8 cellular contexts compared by ENCODE assay signal in the genomic region with DNA sequence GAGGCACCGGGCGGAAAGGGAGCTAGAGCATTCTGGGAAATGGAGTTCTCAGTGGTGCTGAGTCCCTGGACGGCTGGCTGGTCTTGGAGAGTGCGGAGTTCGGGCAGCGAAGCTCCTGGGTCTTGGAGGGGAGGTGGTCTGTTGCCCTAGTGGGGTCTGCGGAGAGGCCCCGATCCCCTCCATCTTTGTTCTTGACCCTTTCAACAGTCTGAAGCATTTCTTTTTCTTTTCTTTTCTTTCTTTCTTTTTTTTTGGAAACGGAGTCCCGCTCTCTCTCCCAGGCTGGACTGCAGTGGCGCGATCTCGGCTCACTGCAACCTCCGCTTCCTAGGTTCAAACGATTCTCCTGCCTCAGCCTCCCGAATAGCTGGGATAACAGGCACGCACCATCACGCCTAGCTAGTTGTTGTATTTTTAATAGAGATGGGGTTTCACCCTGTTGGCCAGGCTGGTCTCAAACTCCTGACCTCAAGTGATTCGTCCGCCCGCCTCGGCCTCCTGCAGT. TPM values are rescaled to one million over a fixed set of nuclear protein-coding genes. Genes with fewer than 3 reads are reported as not detected.
DNase-seq lines count a peak whose midpoint lies in the region; ATAC-seq and TF ChIP-seq lines count a peak whose summit lies in the region.

No MANE protein-coding gene starts in this region.

- H3K79me1 ChIP-seq in H9 (ENCODE audit: insufficient read depth, low read depth, low read length, poor library complexity, severe bottlenecking), result peaks cover 3% of the 10 kb centered on the region

- H3K36me3 Mint-ChIP-seq in H9 (ENCODE audit: insufficient read depth in 1 of 3, low read depth in 3 of 3), result peaks cover 11 to 26% (median 18%) of the 10 kb centered on the region in 3 experiments; a peak in 6 of 7 replicates
- peaks cover 12% of the 10 kb centered on the region for H3K36me3 Mint-ChIP-seq in activated CD4-positive, alpha-beta memory T cell treated with anti-CD3 and anti-CD28 coated beads for 36 hours

- no peak overlapping the region for H4K91ac ChIP-seq in H9 (ENCODE audit: insufficient read length, low read depth, low read length)

- peaks cover 8% of the 10 kb centered on the region; the same call in 1 of the 2 replicates for H3K79me2 ChIP-seq in H9 (ENCODE audit: insufficient read depth, low read length)

- H3K4me1 ChIP-seq in H9 (ENCODE audit: insufficient read depth, low read length) (peaks cover 5% of the 10 kb centered on the region; the same call in 1 of the 2 replicates), iPS DF 6.9 (ENCODE audit: control insufficient read depth, insufficient read depth, low read length) (no peaks in the 10 kb centered on the region)

- POLR2A ChIA-PET in activated CD4-positive, alpha-beta memory T cell treated with anti-CD3 and anti-CD28 coated beads for 36 hours (lab: Charles Lee), result interaction anchor here (0.6 to 2.8 kb wide), 9 partner anchors 13 to 153 kb away, joined by 3 to 16 read pairs (median 3); partner anchors contain the start of genes DMWD, IRF2BP1 and MYPOP

- H4K20me1 ChIP-seq in H9 (ENCODE audit: control insufficient read depth, insufficient read depth, insufficient read length), result no peaks in the 10 kb centered on the region

- no peak overlapping the region for H3K14ac ChIP-seq in H9 (ENCODE audit: insufficient read depth, low read length)

- H3K9ac ChIP-seq in H9 (ENCODE audit: extremely low read depth, insufficient read length, low read length), result no peak overlapping the region

- H3K27me3 ChIP-seq in H9 (ENCODE audit: insufficient read depth, low read length) (no peaks in the 10 kb centered on the region), iPS DF 6.9 (ENCODE audit: control insufficient read depth, insufficient read depth, low read length) (no peaks in the 10 kb centered on the region)

- WGBS in H9 (ENCODE audit: extremely low coverage, insufficient read length, low lambda C conversion rate), result no CpG with 5 or more reads among the region's 22 CpGs
- no CpG with 5 or more reads among the region's 22 CpGs for WGBS in iPS DF 6.9 (ENCODE audit: insufficient coverage, insufficient read length)

- no peak overlapping the region for H2BK120ac ChIP-seq in H9 (ENCODE audit: low read depth, low read length, poor library complexity, severe bottlenecking)

- no peaks in the 10 kb centered on the region; a peak in 1 of 5 replicates for H3K9me3 Mint-ChIP-seq in H9
- no peaks in the 10 kb centered on the region for H3K9me3 Mint-ChIP-seq in activated CD4-positive, alpha-beta memory T cell treated with anti-CD3 and anti-CD28 coated beads for 36 hours

- no peak overlapping the region for H2BK15ac ChIP-seq in H9 (ENCODE audit: low read depth, low read length)

- H3K23ac ChIP-seq in H9 (ENCODE audit: insufficient read length, low read depth, low read length), result no peak overlapping the region

- peaks cover 18% of the 10 kb centered on the region for H3K23me2 ChIP-seq in H9 (ENCODE audit: insufficient read length, low read depth, low read length, poor library complexity, severe bottlenecking)

- no peak overlapping the region for H3K18ac ChIP-seq in H9 (ENCODE audit: insufficient read length, low read depth, low read length)

- H3K27ac Mint-ChIP-seq in H9, result peak overlapping the region in 2 of 3 experiments; percentile 38 to 99; a peak in 2 of 7 replicates
- peak overlapping the region; percentile 93 for H3K27ac Mint-ChIP-seq in activated CD4-positive, alpha-beta memory T cell treated with anti-CD3 and anti-CD28 coated beads for 36 hours

- no peak overlapping the region for H2BK12ac ChIP-seq in H9 (ENCODE audit: insufficient read length, low read depth, low read length)

- H3K27ac ChIP-seq in H9 (ENCODE audit: insufficient read length, low read depth, low read length) (no peak overlapping the region), iPS DF 6.9 (ENCODE audit: low read length) (no peak overlapping the region), skin epidermis (peak overlapping the region in 2 of 21 experiments; percentile 94 to 95)

- no peaks in the 10 kb centered on the region; the same call in 1 of the 2 replicates for H3K27me3 Mint-ChIP-seq in H9 (ENCODE audit: low read depth)
- peaks cover 20% of the 10 kb centered on the region for H3K27me3 Mint-ChIP-seq in activated CD4-positive, alpha-beta memory T cell treated with anti-CD3 and anti-CD28 coated beads for 36 hours

- no peak overlapping the region for H2BK5ac ChIP-seq in H9 (ENCODE audit: insufficient read length, low read length)

- no peak overlapping the region for H3K4ac ChIP-seq in H9 (ENCODE audit: low read depth, low read length)

- H2AK5ac ChIP-seq in H9 (ENCODE audit: insufficient read length, low read length), result no peak overlapping the region

- no peak overlapping the region for H4K5ac ChIP-seq in H9 (ENCODE audit: insufficient read length, low read depth, low read length)

- no peak overlapping the region for H4K8ac ChIP-seq in H9 (replicated peaks; ENCODE audit: insufficient read length, low read depth, low read length)

- CTCF ChIA-PET in activated CD4-positive, alpha-beta memory T cell treated with anti-CD3 and anti-CD28 coated beads for 36 hours (lab: Charles Lee), result interaction anchor here (0.8 to 4.0 kb wide), 21 partner anchors 10 to 424 kb away, joined by 3 to 106 read pairs (median 4); partner anchors contain the start of genes CCDC61, FBXO46, IRF2BP1 and MYPOP

- H3T11ph ChIP-seq in H9 (ENCODE audit: low read length), result no peak overlapping the region

- peak overlapping the region; percentile 97 to 100 for H3K4me3 Mint-ChIP-seq in H9
- H3K4me3 Mint-ChIP-seq in activated CD4-positive, alpha-beta memory T cell treated with anti-CD3 and anti-CD28 coated beads for 36 hours, result peak overlapping the region; percentile 94

- intact Hi-C loops in activated CD4-positive, alpha-beta memory T cell treated with anti-CD3 and anti-CD28 coated beads for 36 hours (cut with micrococcal nuclease), result loop anchor here (1.0 to 10.0 kb wide), 11 partner anchors 13 to 366 kb away; partner anchors contain the start of genes CCDC61, DMWD, IRF2BP1 and MYPOP

- H3K9me3 ChIP-seq in H9 (ENCODE audit: control insufficient read depth, low read depth, low read length), result no peaks in the 10 kb centered on the region
- H3K9me3 ChIP-seq in iPS DF 6.9 (ENCODE audit: control insufficient read depth, insufficient read depth, low read length), result no peaks in the 10 kb centered on the region

- H3K4me3 ChIP-seq in iPS DF 6.9 (ENCODE audit: low read length) (peak overlapping the region; percentile 78; the same call in 1 of the 2 replicates), skin epidermis (peak overlapping the region; percentile 67 to 97 (median 92))

- ATAC-seq in GM18861 (IDR thresholded peaks at IDR 0.05; ENCODE audit: unreplicated experiment), result no peak

- no peak for DNase-seq in H9
- DNase-seq in activated CD4-positive, alpha-beta memory T cell treated with anti-CD3 and anti-CD28 coated beads for 36 hours, result peak; percentile 12
- DNase-seq in iPS DF 6.9 (ENCODE audit: low read depth, low spot score), result no peak
- DNase-seq in stimulated activated CD4-positive, alpha-beta T cell treated with anti-CD3 and anti-CD28 coated beads, Interleukin-15, amount 100 ng/mL, for 24 hours, result no peak
- no peak for DNase-seq in NCI-H69 (lab: John Stamatoyannopoulos, UW)
- no peak for DNase-seq in T-helper 9 cell

- H3K4me1 Mint-ChIP-seq in H9, result peaks cover 36 to 52% of the 10 kb centered on the region in 2 experiments
- H3K4me1 Mint-ChIP-seq in activated CD4-positive, alpha-beta memory T cell treated with anti-CD3 and anti-CD28 coated beads for 36 hours (ENCODE audit: low read depth), result peaks cover 19% of the 10 kb centered on the region

- H2AFZ ChIP-seq in H9 (ENCODE audit: low read length), result no peak overlapping the region

- H3K4me2 ChIP-seq in H9 (ENCODE audit: insufficient read depth, insufficient read length, low read length), result peak overlapping the region; percentile 83

- no peak overlapping the region for H2BK20ac ChIP-seq in H9 (ENCODE audit: low read depth, low read length, poor library complexity, severe bottlenecking)

- H3K36me3 ChIP-seq in iPS DF 6.9 (ENCODE audit: control insufficient read depth, insufficient read depth, low read length), result no peaks in the 10 kb centered on the region

- no peak overlapping the region for H3K56ac ChIP-seq in H9 (ENCODE audit: insufficient read length, low read depth, low read length)

- TF ChIP-seq CTCF in H9 (conservative IDR thresholded peaks at IDR 0.05), result no peak

RNA-seq across cellular contexts. Expression of gene SYMPK, which starts 0.4 kb away (rescaled TPM):
- 104 and 113 TPM in 2 replicates for total RNA-seq in H9 (2021)
- total RNA-seq in activated CD4-positive, alpha-beta memory T cell treated with anti-CD3 and anti-CD28 coated beads for 36 hours, result 10 to 100 TPM; 87.8 to 91.6 TPM

RNA-seq across cellular contexts. Expression of gene FOXA3, which starts 0.7 kb away (rescaled TPM):
- total RNA-seq in H9 (2021), result 22.2 and 24.9 TPM in 2 replicates
- total RNA-seq in activated CD4-positive, alpha-beta memory T cell treated with anti-CD3 and anti-CD28 coated beads for 36 hours, result under 1 TPM; 0.29 to 0.48 TPM

RNA-seq across cellular contexts. Expression of gene IRF2BP1, which starts 22.6 kb away (rescaled TPM):
- total RNA-seq in H9 (2021), result 28.2 and 29.3 TPM in 2 replicates
- total RNA-seq in activated CD4-positive, alpha-beta memory T cell treated with anti-CD3 and anti-CD28 coated beads for 36 hours, result 10 to 100 TPM; 14.2 to 14.7 TPM

RNA-seq across cellular contexts. Expression of gene MYPOP, which starts 39.0 kb away (rescaled TPM):
- 9.0 and 9.5 TPM in 2 replicates for total RNA-seq in H9 (2021)
- total RNA-seq in activated CD4-positive, alpha-beta memory T cell treated with anti-CD3 and anti-CD28 coated beads for 36 hours, result 1 to 10 TPM; 6.8 to 6.9 TPM

RNA-seq across cellular contexts. Expression of gene RSPH6A, which starts 48.3 kb away (rescaled TPM):
- total RNA-seq in H9 (2021), result 0.29 and 0.55 TPM in 2 replicates
- under 1 TPM; 0.12 to 0.19 TPM for total RNA-seq in activated CD4-positive, alpha-beta memory T cell treated with anti-CD3 and anti-CD28 coated beads for 36 hours

Comparison
In these comparisons a context has a peak if more than half of its experiments do, and no peak if none do; other contexts are left out.
1. RNA of gene FOXA3, which starts 0.7 kb away (total RNA-seq): 22.2 to 24.9 TPM in H9; 0.29 to 0.48 TPM in activated CD4-positive, alpha-beta memory T cell treated with anti-CD3 and anti-CD28 coated beads for 36 hours; every median in the first group is over 10 times any median in the second.